8 cellular contexts compared by ENCODE assay signal in genomic region chr6:3001773-3002293, GRCh38. TPM values are rescaled to one million over a fixed set of nuclear protein-coding genes. Genes with fewer than 3 reads are reported as not detected.
A peak's percentile ranks its signal among the peaks of the same experiment; 100 is the strongest.
DNase-seq lines count a peak whose midpoint lies in the region; ATAC-seq and TF ChIP-seq lines count a peak whose summit lies in the region.

No MANE protein-coding gene starts in this region.

- H3K36me3 ChIP-seq in BJ (ENCODE audit: control insufficient read depth, insufficient read depth, low read length) (peaks cover 1% of the 10 kb centered on the region; the same call in 1 of the 2 replicates), subcutaneous abdominal adipose tissue (ENCODE audit: control insufficient read depth in 5 of 5, insufficient read depth in 5 of 5, low read length in 5 of 5) (peaks cover 3 to 28% (median 25%) of the 10 kb centered on the region in 5 donors)

- H3K27ac ChIP-seq in subcutaneous abdominal adipose tissue (ENCODE audit: low read depth, low read length): peak overlapping the region; percentile 97

- TF ChIP-seq CTCF in BJ (IDR thresholded peaks at IDR 0.05; ENCODE audit: insufficient read depth, low read depth, low read length): peak; percentile 57
- peak; percentile 47 for TF ChIP-seq CTCF in GM13977 (IDR thresholded peaks at IDR 0.05; ENCODE audit: extremely low read depth, insufficient read depth, missing control alignments)

- no peak for ATAC-seq in HG02973 (IDR thresholded peaks at IDR 0.05; ENCODE audit: unreplicated experiment)

- peak overlapping the region; percentile 72 for H3K4me3 Mint-ChIP-seq in activated T-helper 1 cell treated with anti-CD3 and anti-CD28 coated beads, Interleukin-12 subunit alpha, Interleukin-12 subunit beta, Interleukin-2, Interleukin-4 antibody, amounts not matched to agents 30 ng/mL and 10 ng/mL and 1 ng/mL, durations not matched to agents 14 hours and 24 hours and 36 hours

- H3K27me3 ChIP-seq in BJ (ENCODE audit: control insufficient read depth, insufficient read depth, low read length) (no peaks in the 10 kb centered on the region), subcutaneous abdominal adipose tissue (ENCODE audit: control insufficient read depth in 5 of 5, insufficient read depth in 4 of 5, low read length in 5 of 5) (no peaks in the 10 kb centered on the region)

- H3K4me1 Mint-ChIP-seq in activated T-helper 1 cell treated with anti-CD3 and anti-CD28 coated beads, Interleukin-12 subunit alpha, Interleukin-12 subunit beta, Interleukin-2, Interleukin-4 antibody, amounts not matched to agents 30 ng/mL and 10 ng/mL and 1 ng/mL, durations not matched to agents 14 hours and 24 hours and 36 hours (ENCODE audit: low read depth): peaks cover 38% of the 10 kb centered on the region

- in situ Hi-C loops in GM13977 (cut with MboI; ENCODE audit: low pct_unique_long_range_greater_than_20kb, low sequenced_read_pairs, unreplicated experiment): no loop called here

- no peaks in the 10 kb centered on the region for H3K27me3 Mint-ChIP-seq in activated T-helper 1 cell treated with anti-CD3 and anti-CD28 coated beads, Interleukin-12 subunit alpha, Interleukin-12 subunit beta, Interleukin-2, Interleukin-4 antibody, amounts not matched to agents 30 ng/mL and 10 ng/mL and 1 ng/mL, durations not matched to agents 14 hours and 24 hours and 36 hours (ENCODE audit: insufficient read depth)

- peaks cover 29% of the 10 kb centered on the region for H3K36me3 Mint-ChIP-seq in activated T-helper 1 cell treated with anti-CD3 and anti-CD28 coated beads, Interleukin-12 subunit alpha, Interleukin-12 subunit beta, Interleukin-2, Interleukin-4 antibody, amounts not matched to agents 30 ng/mL and 10 ng/mL and 1 ng/mL, durations not matched to agents 14 hours and 24 hours and 36 hours (ENCODE audit: low read depth)

- intact Hi-C loops in activated T-helper 1 cell treated with anti-CD3 and anti-CD28 coated beads, Interleukin-12 subunit alpha, Interleukin-12 subunit beta, Interleukin-2, Interleukin-4 antibody, amounts not matched to agents 30 ng/mL and 10 ng/mL and 1 ng/mL, durations not matched to agents 14 hours and 24 hours and 36 hours (cut with micrococcal nuclease): no loop called here

- H3K4me1 ChIP-seq in subcutaneous abdominal adipose tissue (ENCODE audit: control insufficient read depth in 5 of 5, insufficient read depth in 5 of 5, low read length in 5 of 5): peaks cover 6 to 28% (median 25%) of the 10 kb centered on the region in 5 donors

- H3K9me3 Mint-ChIP-seq in activated T-helper 1 cell treated with anti-CD3 and anti-CD28 coated beads, Interleukin-12 subunit alpha, Interleukin-12 subunit beta, Interleukin-2, Interleukin-4 antibody, amounts not matched to agents 30 ng/mL and 10 ng/mL and 1 ng/mL, durations not matched to agents 14 hours and 24 hours and 36 hours: no peaks in the 10 kb centered on the region

- CTCF ChIA-PET in BJ (lab: Yijun Ruan, JAX): interaction anchor here (0.7 to 3.5 kb wide), 15 partner anchors 8 to 729 kb away, joined by 3 to 15 read pairs (median 6); no protein-coding TSS in a partner anchor

- no peak overlapping the region for H3K27ac Mint-ChIP-seq in activated T-helper 1 cell treated with anti-CD3 and anti-CD28 coated beads, Interleukin-12 subunit alpha, Interleukin-12 subunit beta, Interleukin-2, Interleukin-4 antibody, amounts not matched to agents 30 ng/mL and 10 ng/mL and 1 ng/mL, durations not matched to agents 14 hours and 24 hours and 36 hours

- no peak overlapping the region for H3K4me3 ChIP-seq in BJ (ENCODE audit: low read depth, low read length)
- H3K4me3 ChIP-seq in subcutaneous abdominal adipose tissue (ENCODE audit: low read depth in 1 of 5, low read length in 5 of 5): no peak overlapping the region

- no peaks in the 10 kb centered on the region for H3K9me3 ChIP-seq in subcutaneous abdominal adipose tissue (ENCODE audit: control insufficient read depth in 5 of 5, low read length in 5 of 5)

- DNase-seq in BJ (ENCODE audit: low read depth): no peak
- peak; percentile 74 for DNase-seq in GM13977 (ENCODE audit: low spot score)
- peak; percentile 76 for DNase-seq in NCI-H2227 (lab: John Stamatoyannopoulos, UW; ENCODE audit: unreplicated experiment)
- DNase-seq in activated T-helper 1 cell treated with anti-CD3 and anti-CD28 coated beads, Interleukin-12 subunit alpha, Interleukin-12 subunit beta, Interleukin-2, Interleukin-4 antibody, amounts not matched to agents 30 ng/mL and 10 ng/mL and 1 ng/mL, durations not matched to agents 14 hours and 24 hours and 36 hours (ENCODE audit: low spot score): no peak
- peak; percentile 85 for DNase-seq in hepatic stellate cell (ENCODE audit: low spot score)
- no peak for DNase-seq in stimulated activated CD4-positive, alpha-beta T cell treated with anti-CD3 and anti-CD28 coated beads, Interleukin-12 subunit alpha, Interleukin-12 subunit beta, amount 100 ng/mL, for 4 hours

- H3K9ac ChIP-seq in subcutaneous abdominal adipose tissue (ENCODE audit: low read length in 5 of 5): peak overlapping the region in 1 of 5 donors; percentile 35

- POLR2A ChIA-PET in BJ (lab: Charles Lee): no interaction called here

RNA-seq across cellular contexts. Expression of gene NQO2, which starts 2.1 kb away (rescaled TPM):
- 54.4 and 56.2 TPM in 2 replicates for polyA plus RNA-seq in BJ (2011; rRNA removed)
- 17.8 and 23.7 TPM in 2 replicates for polyA minus RNA-seq in BJ (2011; rRNA and poly(A)+ RNA removed)
- 30.2 and 34.8 TPM in 2 replicates for total RNA-seq in activated T-helper 1 cell treated with anti-CD3 and anti-CD28 coated beads, Interleukin-12 subunit alpha, Interleukin-12 subunit beta, Interleukin-2, Interleukin-4 antibody, amounts not matched to agents 30 ng/mL and 10 ng/mL and 1 ng/mL, durations not matched to agents 14 hours and 24 hours and 36 hours

RNA-seq across cellular contexts. Expression of gene SERPINB6, which starts 30.5 kb away (rescaled TPM):
- 89.6 and 113 TPM in 2 replicates for polyA plus RNA-seq in BJ (2011; rRNA removed)
- polyA minus RNA-seq in BJ (2011; rRNA and poly(A)+ RNA removed): 52.2 and 73.7 TPM in 2 replicates
- total RNA-seq in activated T-helper 1 cell treated with anti-CD3 and anti-CD28 coated beads, Interleukin-12 subunit alpha, Interleukin-12 subunit beta, Interleukin-2, Interleukin-4 antibody, amounts not matched to agents 30 ng/mL and 10 ng/mL and 1 ng/mL, durations not matched to agents 14 hours and 24 hours and 36 hours: 33.7 and 34.9 TPM in 2 replicates

Comparison
In these comparisons a context has a peak if more than half of its experiments do, and no peak if none do; other contexts are left out.
1. DNase-seq: peak in GM13977 (single experiment), NCI-H2227 (single experiment) and hepatic stellate cell (single experiment); none in BJ (single experiment), activated T-helper 1 cell treated with anti-CD3 and anti-CD28 coated beads, Interleukin-12 subunit alpha, Interleukin-12 subunit beta, Interleukin-2, Interleukin-4 antibody, amounts not matched to agents 30 ng/mL and 10 ng/mL and 1 ng/mL, durations not matched to agents 14 hours and 24 hours and 36 hours (single experiment) and stimulated activated CD4-positive, alpha-beta T cell treated with anti-CD3 and anti-CD28 coated beads, Interleukin-12 subunit alpha, Interleukin-12 subunit beta, amount 100 ng/mL, for 4 hours (single experiment).